1 cellular context compared by ENCODE assay signal in genomic region chr11:68050371-68050841, GRCh38.
TF ChIP-seq lines count a peak whose summit lies in the region.

No MANE protein-coding gene starts in this region.

TF ChIP-seq in IMR-90, 13 proteins besides CTCF, POLR2A, EP300 and RAD21:
- no peak for TF ChIP-seq NFE2L2 (IDR thresholded peaks at IDR 0.05; ENCODE audit: low read depth, low read length)
- no peak for TF ChIP-seq RCOR1 (IDR thresholded peaks at IDR 0.05; ENCODE audit: insufficient replicate concordance, low read length)
- TF ChIP-seq BHLHE40 (IDR thresholded peaks at IDR 0.05; ENCODE audit: low read depth, low read length), result no peak
